ENCODE assay signal across 28 cellular contexts in the genomic region with DNA sequence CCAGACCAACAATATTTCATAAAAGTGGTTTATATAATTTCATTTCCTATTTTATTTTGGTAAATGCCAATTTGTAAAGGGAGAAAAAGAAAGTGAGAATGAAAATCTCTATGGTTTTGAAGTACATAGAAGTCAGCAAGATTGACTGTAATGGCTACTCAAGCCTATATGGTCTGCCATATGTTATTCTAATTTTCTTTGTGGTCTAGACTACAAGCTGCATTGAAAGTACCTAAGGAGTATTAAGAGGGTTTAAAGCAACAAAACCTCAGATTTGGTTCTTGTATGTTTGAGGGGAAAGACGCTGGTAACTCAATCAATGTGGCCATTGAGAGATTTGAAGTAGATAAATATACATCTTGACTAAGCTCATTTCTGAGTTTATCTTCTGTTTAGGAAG.
"Had no signal": no experiment of that assay in that cellular context is flagged by ENCODE, and none has a peak within 500 bp of the region (broad histone marks: within the 10 kb centered on the region; RNA-seq: fewer than 3 reads in every experiment).

No MANE protein-coding gene starts in this region.

- H3K9me3 ChIP-seq: heart right ventricle had no signal

- DNase-seq: activated B cell treated with CpG ODN at 0.5 μM for 24 hours; activated CD4-positive, alpha-beta T cell treated with anti-CD3 and anti-CD28 coated beads for 48 hours; activated CD4-positive, alpha-beta T cell treated with anti-CD3 and anti-CD28 coated beads, Interleukin-2, amount 50 U/mL, for 1 hour; activated CD4-positive, alpha-beta T cell treated with anti-CD3 and anti-CD28 coated beads, Interleukin-2, amount 50 U/mL, for 48 hours; activated CD8-positive, alpha-beta memory T cell treated with anti-CD3 and anti-CD28 coated beads for 24 hours; activated CD8-positive, alpha-beta T cell treated with anti-CD3 and anti-CD28 coated beads for 36 hours; activated effector memory CD4-positive, alpha-beta T cell treated with Interleukin-2 at 50 U/mL for 16 hours; activated gamma-delta T cell treated with Interleukin-2 at 50 U/mL for 16 hours; activated naive CD4-positive, alpha-beta T cell treated with anti-CD3 and anti-CD28 coated beads, Interleukin-2, amount 50 U/mL, for 16 hours; activated naive CD4-positive, alpha-beta T cell treated with Interleukin-2 at 50 U/mL for 16 hours; activated T-cell treated with anti-CD3 and anti-CD28 coated beads, Interleukin-2, amount 50 U/mL, for 4 hours; amniotic stem cell; anterior cingulate cortex; central memory CD4-positive, alpha-beta T cell; dorsolateral prefrontal cortex; effector memory CD4-positive, alpha-beta T cell; endodermal cell; foreskin fibroblast; glutamatergic neuron; T-helper 1 cell; T-helper 17 cell; T1000; WERI-Rb-1 had no signal

- H3K27me3 ChIP-seq: dorsolateral prefrontal cortex, heart right ventricle had no signal

- ATAC-seq: activated CD4-positive, CD25-positive, alpha-beta regulatory T cell treated with anti-CD3 and anti-CD28 coated beads, Interleukin-2, amount 50 U/mL, for 24 hours; activated CD8-positive, alpha-beta T cell treated with anti-CD3 and anti-CD28 coated beads for 36 hours; activated T-cell treated with anti-CD3 and anti-CD28 coated beads, Interleukin-2, amount 50 U/mL, for 4 hours; activated T-helper 17 cell treated with anti-CD3 and anti-CD28 coated beads, Interleukin-2, amount 50 U/mL, for 72 hours; esophagus mucosa; T-helper 17 cell had no signal

- H3K27ac ChIP-seq: coronary artery, dorsolateral prefrontal cortex, WERI-Rb-1 had no signal

- H3K36me3 ChIP-seq: heart right ventricle, WERI-Rb-1 had no signal

- H3K4me3 ChIP-seq: coronary artery, dorsolateral prefrontal cortex, heart right ventricle had no signal
